Comparison of ENCODE assay signal across 25 cellular contexts in the genomic region with DNA sequence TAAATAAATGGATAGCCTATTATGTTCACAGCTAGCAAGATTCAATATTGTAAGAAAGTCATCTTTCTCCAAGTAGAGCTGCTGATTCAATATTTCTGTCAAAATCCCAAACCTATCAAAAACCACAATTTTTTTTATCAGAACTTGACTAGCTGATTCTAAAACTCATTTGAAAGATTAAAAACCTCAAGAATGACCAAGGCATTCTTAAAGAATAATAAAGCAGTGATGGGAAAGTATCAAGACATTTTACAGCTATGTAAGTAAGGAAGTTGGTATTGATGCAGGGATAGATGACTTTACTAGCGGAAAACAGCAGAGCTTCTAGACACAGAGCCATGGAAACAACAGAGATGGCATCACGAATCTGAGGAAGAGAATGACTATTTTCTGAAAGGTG.
A peak's percentile ranks its signal among the peaks of the same experiment; 100 is the strongest.
DNase-seq lines count a peak whose midpoint lies in the region; FAIRE-seq and TF ChIP-seq lines count a peak whose summit lies in the region.
"Had no signal": no experiment of that assay in that cellular context is flagged by ENCODE, and none has a peak within 500 bp of the region (broad histone marks: within the 10 kb centered on the region; RNA-seq: fewer than 3 reads in every experiment).

No MANE protein-coding gene starts in this region.

- no peak overlapping the region for H2AFZ ChIP-seq in astrocyte (ENCODE audit: low read depth, low read length)

- no peaks in the 10 kb centered on the region for H3K9me3 ChIP-seq in CD8-positive, alpha-beta memory T cell (ENCODE audit: low read length)
- no peaks in the 10 kb centered on the region for H3K9me3 ChIP-seq in astrocyte (ENCODE audit: insufficient read depth, low read depth, low read length)
- H3K9me3 ChIP-seq: A549, BE2C, Caco-2, HAP-1 had no signal

- no peak overlapping the region for H3K9ac ChIP-seq in astrocyte (ENCODE audit: low read length)
- H3K9ac ChIP-seq: BLaER1 treated with 17β-estradiol and CSF1 and Interleukin-3, amounts not matched to agents 10 nM and 100 nM had no signal

- no peak overlapping the region for H3K4me3 Mint-ChIP-seq in CD8-positive, alpha-beta memory T cell
- no peak overlapping the region for H3K4me3 Mint-ChIP-seq in astrocyte (ENCODE audit: unreplicated experiment)
- no peak overlapping the region for H3K4me3 Mint-ChIP-seq in chondrocyte (ENCODE audit: unreplicated experiment)
- H3K4me3 Mint-ChIP-seq: CD4-positive, alpha-beta memory T cell; HFFc6 had no signal

- no peaks in the 10 kb centered on the region for H3K27me3 Mint-ChIP-seq in CD8-positive, alpha-beta memory T cell
- H3K27me3 Mint-ChIP-seq in astrocyte (ENCODE audit: low read depth, unreplicated experiment) (no peaks in the 10 kb centered on the region), chondrocyte (ENCODE audit: low read depth) (peaks cover 2% of the 10 kb centered on the region)
- H3K27me3 Mint-ChIP-seq: CD4-positive, alpha-beta memory T cell had no signal

- no peak for DNase-seq in CD8-positive, alpha-beta memory T cell
- DNase-seq in GM19239 (ENCODE audit: insufficient read length, low spot score) (no peak), astrocyte (ENCODE audit: low read depth) (peak; percentile 73), frontal cortex (ENCODE audit: low spot score in 2 of 2) (no peak), chondrocyte (ENCODE audit: low spot score) (no peak), NCI-H1105 (lab: John Stamatoyannopoulos, UW) (no peak), C1 segment of cervical spinal cord (lab: John Stamatoyannopoulos, UW) (no peak), cerebellar nuclear complex (lab: John Stamatoyannopoulos, UW) (no peak)
- DNase-seq: 8988T; ACHN; AML-193; BE2C; Caco-2; CD4-positive, alpha-beta memory T cell; DMS153; DND-41; EL; GDM1; GOT3; HFFc6 had no signal

- peak; percentile 63 for FAIRE-seq in GM19239 (lab: Jason Lieb, UNC)
- FAIRE-seq in astrocyte (lab: Jason Lieb, UNC): no peak
- FAIRE-seq in frontal cortex (lab: Jason Lieb, UNC): peak; percentile 3
- FAIRE-seq: A549, GM12878, H54 had no signal

- POLR2A ChIA-PET in CD8-positive, alpha-beta memory T cell (lab: Charles Lee): no interaction called here

- no peak overlapping the region for H3K4me3 ChIP-seq in CD8-positive, alpha-beta memory T cell (ENCODE audit: low read length)
- H3K4me3 ChIP-seq in astrocyte (ENCODE audit: insufficient read depth, low read depth, low read length): no peak overlapping the region
- H3K4me3 ChIP-seq: A549; BLaER1 treated with 17β-estradiol and CSF1 and Interleukin-3, amounts not matched to agents 10 nM and 100 nM; GM12878; HAP-1 had no signal

- H3K4me2 ChIP-seq in astrocyte (ENCODE audit: low read length): no peak overlapping the region
- H3K4me2 ChIP-seq: A549; BLaER1 treated with 17β-estradiol and CSF1 and Interleukin-3, amounts not matched to agents 10 nM and 100 nM had no signal

- no peak overlapping the region for H3K27ac ChIP-seq in CD8-positive, alpha-beta memory T cell (ENCODE audit: low read depth, low read length)
- no peak overlapping the region for H3K27ac ChIP-seq in astrocyte (ENCODE audit: low read depth, low read length)
- H3K27ac ChIP-seq: A549; BLaER1 treated with 17β-estradiol and CSF1 and Interleukin-3, amounts not matched to agents 10 nM and 100 nM had no signal

- no peaks in the 10 kb centered on the region for H4K20me1 ChIP-seq in astrocyte (ENCODE audit: insufficient read depth, low read length)
- H4K20me1 ChIP-seq: BLaER1 treated with 17β-estradiol and CSF1 and Interleukin-3, amounts not matched to agents 10 nM and 100 nM had no signal

- CTCF ChIA-PET in CD8-positive, alpha-beta memory T cell (lab: Charles Lee): no interaction called here

- TF ChIP-seq CTCF in astrocyte (IDR thresholded peaks at IDR 0.05; ENCODE audit: insufficient read depth, low read depth, low read length) (no peak), chondrocyte (IDR thresholded peaks at IDR 0.05) (no peak)

- H3K36me3 ChIP-seq in CD8-positive, alpha-beta memory T cell (ENCODE audit: insufficient read depth, low read length): peaks cover 9% of the 10 kb centered on the region
- H3K36me3 ChIP-seq in astrocyte (ENCODE audit: insufficient read depth, low read length): no peaks in the 10 kb centered on the region
- H3K36me3 ChIP-seq: BE2C; BLaER1 treated with 17β-estradiol and CSF1 and Interleukin-3, amounts not matched to agents 10 nM and 100 nM; HAP-1 had no signal

- H3K9me3 Mint-ChIP-seq in CD8-positive, alpha-beta memory T cell: peaks cover 0 to 6% (median 0%) of the 10 kb centered on the region in 5 donors
- H3K9me3 Mint-ChIP-seq in astrocyte (ENCODE audit: unreplicated experiment): peaks cover 6% of the 10 kb centered on the region
- H3K9me3 Mint-ChIP-seq in chondrocyte (ENCODE audit: low read depth): peaks cover 9% of the 10 kb centered on the region

- no peaks in the 10 kb centered on the region for H3K27me3 ChIP-seq in CD8-positive, alpha-beta memory T cell (ENCODE audit: insufficient read depth, low read length, poor library complexity, severe bottlenecking)
- H3K27me3 ChIP-seq in astrocyte (ENCODE audit: insufficient read depth, low read length): no peaks in the 10 kb centered on the region
- H3K27me3 ChIP-seq: BE2C; BLaER1 treated with 17β-estradiol and CSF1 and Interleukin-3, amounts not matched to agents 10 nM and 100 nM had no signal

- H3K4me1 Mint-ChIP-seq in CD8-positive, alpha-beta memory T cell: peaks cover 31 to 47% (median 36%) of the 10 kb centered on the region in 3 donors
- H3K4me1 Mint-ChIP-seq in astrocyte (ENCODE audit: low read depth, unreplicated experiment) (no peaks in the 10 kb centered on the region), chondrocyte (ENCODE audit: low read depth) (no peaks in the 10 kb centered on the region)

- H3K4me1 ChIP-seq in CD8-positive, alpha-beta memory T cell (ENCODE audit: insufficient read depth, low read length): no peaks in the 10 kb centered on the region
- no peaks in the 10 kb centered on the region for H3K4me1 ChIP-seq in astrocyte (ENCODE audit: insufficient read depth, low read length)
- H3K4me1 ChIP-seq: A549; BE2C; BLaER1 treated with 17β-estradiol and CSF1 and Interleukin-3, amounts not matched to agents 10 nM and 100 nM; Caco-2; HAP-1 had no signal

- peak overlapping the region in 5 of 8 donors; percentile 24 to 73 (median 38) for H3K27ac Mint-ChIP-seq in CD8-positive, alpha-beta memory T cell
- no peak overlapping the region for H3K27ac Mint-ChIP-seq in astrocyte (ENCODE audit: unreplicated experiment)
- H3K27ac Mint-ChIP-seq in chondrocyte (ENCODE audit: unreplicated experiment): no peak overlapping the region
- H3K27ac Mint-ChIP-seq: HFFc6 had no signal

- H3K79me2 ChIP-seq in astrocyte (ENCODE audit: insufficient read depth, low read length): no peaks in the 10 kb centered on the region

- H3K36me3 Mint-ChIP-seq in CD8-positive, alpha-beta memory T cell: peaks cover 28 to 72% (median 29%) of the 10 kb centered on the region in 3 donors
- H3K36me3 Mint-ChIP-seq in astrocyte (ENCODE audit: low read depth, unreplicated experiment) (no peaks in the 10 kb centered on the region), chondrocyte (ENCODE audit: low read depth) (no peaks in the 10 kb centered on the region)

Comparison
In these comparisons a context has a peak if more than half of its experiments do, and no peak if none do; other contexts are left out.
1. H3K27ac Mint-ChIP-seq: peak in CD8-positive, alpha-beta memory T cell (5 of 8); none in astrocyte (single experiment) and chondrocyte (single experiment).